16 cellular contexts compared by ENCODE assay signal in genomic region chr11:55503449-55503848, GRCh38. TPM values are rescaled to one million over a fixed set of nuclear protein-coding genes. Genes with fewer than 3 reads are reported as not detected.
"Had no signal": no experiment of that assay in that cellular context is flagged by ENCODE, and none has a peak within 500 bp of the region (broad histone marks: within the 10 kb centered on the region; RNA-seq: fewer than 3 reads in every experiment).

No MANE protein-coding gene starts in this region.

- H3K4me1 ChIP-seq: colonic mucosa, heart left ventricle, stomach, uterus had no signal

- H3K4me3 ChIP-seq: colonic mucosa, heart left ventricle, skin epidermis, stomach, thoracic aorta, uterus had no signal

- H3K27me3 ChIP-seq: colonic mucosa, heart left ventricle, neutrophil, stomach, uterus had no signal

- H3K9me3 ChIP-seq: colonic mucosa, neutrophil, thoracic aorta, uterus had no signal

- H3K36me3 ChIP-seq: colonic mucosa, heart left ventricle, neutrophil, stomach, thoracic aorta, uterus had no signal

- DNase-seq: activated CD4-positive, alpha-beta T cell treated with anti-CD3 and anti-CD28 coated beads for 4 hours; activated CD8-positive, alpha-beta T cell treated with anti-CD3 and anti-CD28 coated beads, Interleukin-2, amount 10 ng/mL, durations not matched to agents 7 days and 5 days; activated naive CD4-positive, alpha-beta T cell treated with anti-CD3 and anti-CD28 coated beads for 36 hours; caudate nucleus; colonic mucosa; effector CD8-positive, alpha-beta T cell; foreskin melanocyte; heart left ventricle; mammary epithelial cell; naive thymus-derived CD4-positive, alpha-beta T cell; stomach; uterus had no signal

- H3K27ac ChIP-seq: colonic mucosa, heart left ventricle, neutrophil, skin epidermis, stomach, thoracic aorta, uterus had no signal

RNA-seq across cellular contexts. Expression of gene OR4C15, which starts 50.8 kb away (rescaled TPM):
- total RNA-seq: activated CD8-positive, alpha-beta T cell treated with anti-CD3 and anti-CD28 coated beads, Interleukin-2, amount 10 ng/mL, durations not matched to agents 7 days and 5 days; activated naive CD4-positive, alpha-beta T cell treated with anti-CD3 and anti-CD28 coated beads for 36 hours; colonic mucosa; heart left ventricle; mammary epithelial cell; mononuclear cell; naive thymus-derived CD4-positive, alpha-beta T cell; stomach; thoracic aorta; uterus had no signal
- polyA plus RNA-seq: heart left ventricle; mammary epithelial cell; naive thymus-derived CD4-positive, alpha-beta T cell; stomach had no signal
